9 cellular contexts compared by ENCODE assay signal in genomic region chr13:21033866-21034601, GRCh38. TPM values are rescaled to one million over a fixed set of nuclear protein-coding genes. Genes with fewer than 3 reads are reported as not detected.
DNase-seq lines count a peak whose midpoint lies in the region; ATAC-seq, FAIRE-seq and TF ChIP-seq lines count a peak whose summit lies in the region.
"Had no signal": no experiment of that assay in that cellular context is flagged by ENCODE, and none has a peak within 500 bp of the region (broad histone marks: within the 10 kb centered on the region; RNA-seq: fewer than 3 reads in every experiment).

No MANE protein-coding gene starts in this region.

- TF ChIP-seq CTCF in body of pancreas (IDR thresholded peaks at IDR 0.05), result no peak
- TF ChIP-seq CTCF in kidney epithelial cell (IDR thresholded peaks at IDR 0.05; ENCODE audit: insufficient read depth, low read length, poor library complexity, severe bottlenecking), result no peak

- TF ChIP-seq POLR2A in H54 (IDR thresholded peaks at IDR 0.05; ENCODE audit: low read depth, low read length) (no peak), body of pancreas (IDR thresholded peaks at IDR 0.05) (peak in 2 of 3 donors; percentile 43 to 46), erythroblast (IDR thresholded peaks at IDR 0.05; ENCODE audit: low read length) (no peak)

- intact Hi-C loops in body of pancreas (cut with DNase I), result no loop called here

- no peak overlapping the region for H3K9ac ChIP-seq in stomach smooth muscle (ENCODE audit: low read length in 2 of 2)

- H3K27me3 ChIP-seq in body of pancreas (no peaks in the 10 kb centered on the region), kidney epithelial cell (ENCODE audit: control insufficient read depth, insufficient read depth, low read length) (no peaks in the 10 kb centered on the region), stomach smooth muscle (ENCODE audit: control insufficient read depth in 1 of 2, insufficient read depth in 2 of 2, low read length in 2 of 2) (no peaks in the 10 kb centered on the region)

- H3K27ac ChIP-seq in body of pancreas (peak overlapping the region; percentile 75 to 90 (median 87)), stomach smooth muscle (ENCODE audit: low read length) (peak overlapping the region; percentile 80)

- H3K4me1 ChIP-seq in body of pancreas (peaks cover 55% of the 10 kb centered on the region), stomach smooth muscle (ENCODE audit: control insufficient read depth, insufficient read depth, low read length) (peaks cover 23% of the 10 kb centered on the region)

- FAIRE-seq in H54 (lab: Jason Lieb, UNC), result no peak

- ATAC-seq in body of pancreas (peak; percentile 89), HG02840 (IDR thresholded peaks at IDR 0.05; ENCODE audit: low FRiP score, unreplicated experiment) (no peak)

- H3K9me3 ChIP-seq in body of pancreas (no peaks in the 10 kb centered on the region), stomach smooth muscle (ENCODE audit: control insufficient read depth in 2 of 2, low read length in 2 of 2) (no peaks in the 10 kb centered on the region)

- DNase-seq in H54 (ENCODE audit: insufficient read length, low spot score), result peak; percentile 15
- DNase-seq in body of pancreas, result peak; percentile 61 to 83 (median 74)
- peak; percentile 67 for DNase-seq in kidney epithelial cell (ENCODE audit: low read depth)
- DNase-seq in erythroblast (lab: John Stamatoyannopoulos, UW), result no peak
- no peak for DNase-seq in GDM1 (lab: John Stamatoyannopoulos, UW)
- DNase-seq in NCI-H1436 (lab: John Stamatoyannopoulos, UW), result no peak
- DNase-seq: OCI-M1 had no signal

- H3K4me3 ChIP-seq in body of pancreas (no peak overlapping the region), kidney epithelial cell (ENCODE audit: low read depth, low read length) (no peak overlapping the region), stomach smooth muscle (ENCODE audit: low read length in 2 of 2) (peak overlapping the region in 1 of 2 donors; percentile 54)

- 47 to 55% methylated on average over 8 to 12 of the region's 12 CpGs for WGBS in body of pancreas, 2 donors

- H3K36me3 ChIP-seq in body of pancreas (replicated peaks in 1 of 2; ENCODE audit: insufficient read depth in 1 of 2, low read depth in 2 of 2) (no peaks in the 10 kb centered on the region), kidney epithelial cell (ENCODE audit: control insufficient read depth, insufficient read depth, low read length) (no peaks in the 10 kb centered on the region), stomach smooth muscle (ENCODE audit: control insufficient read depth in 2 of 2, insufficient read depth in 2 of 2, low read length in 2 of 2) (no peaks in the 10 kb centered on the region)

RNA-seq across cellular contexts. Expression of gene LATS2, which starts 27.4 kb away (rescaled TPM):
- total RNA-seq in body of pancreas (10 to 100 TPM; 12.2 to 17.5 TPM), kidney epithelial cell (20.2 and 26.7 TPM in 2 replicates)

Comparison
In these comparisons a context has a peak if more than half of its experiments do, and no peak if none do; other contexts are left out.
1. DNase-seq: peak in H54 (single experiment), body of pancreas (4 of 4) and kidney epithelial cell (single experiment); none in erythroblast (0 of 2), GDM1 (single experiment) and NCI-H1436 (single experiment).
2. POLR2A ChIP-seq: peak in body of pancreas (2 of 3); none in H54 (single experiment) and erythroblast (single experiment).